25 cellular contexts compared by ENCODE assay signal in the genomic region with DNA sequence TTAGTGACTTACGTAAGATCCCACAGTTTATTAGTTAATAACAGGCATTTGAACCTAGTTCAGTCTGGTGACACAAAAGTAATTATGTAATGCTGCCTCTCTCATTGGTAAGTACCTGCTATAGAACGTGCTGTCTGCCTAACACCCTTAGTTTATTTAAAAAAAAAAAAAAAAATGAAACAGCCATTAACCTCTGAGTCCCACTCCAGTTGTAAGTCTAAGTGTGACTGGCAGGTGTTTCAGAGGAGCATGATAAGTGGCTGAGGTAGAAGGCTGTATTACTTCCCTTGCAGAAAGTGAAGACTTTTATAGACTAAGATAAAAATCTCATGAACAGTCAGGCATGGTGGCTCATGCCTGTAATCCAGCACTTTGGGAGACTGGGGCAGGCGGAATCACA.
"Had no signal": no experiment of that assay in that cellular context is flagged by ENCODE, and none has a peak within 500 bp of the region (broad histone marks: within the 10 kb centered on the region; RNA-seq: fewer than 3 reads in every experiment).

No MANE protein-coding gene starts in this region.

- H3K4me3 Mint-ChIP-seq: activated CD4-positive, alpha-beta T cell treated with anti-CD3 and anti-CD28 coated beads, Interleukin-2, amount 10 ng/mL, durations not matched to agents 7 days and 5 days; activated CD8-positive, alpha-beta T cell treated with anti-CD3 and anti-CD28 coated beads, Interleukin-2, amount 10 ng/mL, durations not matched to agents 7 days and 5 days; activated naive CD8-positive, alpha-beta T cell; activated T-cell treated with anti-CD3 and anti-CD28 coated beads, Interleukin-2, amount 50 U/mL, for 24 hours; activated T-helper 17 cell treated with anti-CD3 and anti-CD28 coated beads, Interleukin-2, amount 50 U/mL, for 72 hours; memory B cell; nephron; T-helper 2 cell treated with Interferon-gamma antibody and Interleukin-4, amounts not matched to agents 5 μg/mL and 100 μg/mL, for 36 hours had no signal

- H3K27ac ChIP-seq: adrenal gland, ascending aorta, brain microvascular endothelial cell, left ventricle myocardium inferior, pancreas, psoas muscle, right atrium auricular region, spleen, thyroid gland, VCaP had no signal

- DNase-seq: activated CD4-positive, alpha-beta T cell treated with anti-CD3 and anti-CD28 coated beads, Interleukin-2, amount 10 ng/mL, durations not matched to agents 7 days and 5 days; activated CD4-positive, CD25-positive, alpha-beta regulatory T cell treated with anti-CD3 and anti-CD28 coated beads, Interleukin-2, amount 50 U/mL, for 72 hours; activated CD8-positive, alpha-beta T cell treated with anti-CD3 and anti-CD28 coated beads, Interleukin-2, amount 10 ng/mL, durations not matched to agents 7 days and 5 days; activated naive CD4-positive, alpha-beta T cell; activated T-cell treated with anti-CD3 and anti-CD28 coated beads, Interleukin-2, amount 50 U/mL, for 24 hours; adrenal gland; brain microvascular endothelial cell; dermis blood vessel endothelial cell; effector CD8-positive, alpha-beta T cell; foreskin melanocyte; left ventricle myocardium inferior; pancreas; psoas muscle; spleen; stimulated activated CD4-positive, alpha-beta T cell treated with anti-CD3 and anti-CD28 coated beads, Interleukin-4, amount 100 ng/mL, for 1 hour; stimulated activated naive CD4-positive, alpha-beta T cell; thyroid gland had no signal

- H3K9me3 Mint-ChIP-seq: activated CD4-positive, alpha-beta T cell treated with anti-CD3 and anti-CD28 coated beads, Interleukin-2, amount 10 ng/mL, durations not matched to agents 7 days and 5 days; activated T-cell treated with anti-CD3 and anti-CD28 coated beads, Interleukin-2, amount 50 U/mL, for 24 hours; activated T-helper 17 cell treated with anti-CD3 and anti-CD28 coated beads, Interleukin-2, amount 50 U/mL, for 72 hours; nephron; T-helper 2 cell treated with Interferon-gamma antibody and Interleukin-4, amounts not matched to agents 5 μg/mL and 100 μg/mL, for 36 hours had no signal

- H3K27me3 ChIP-seq: adrenal gland, ascending aorta, brain microvascular endothelial cell, pancreas, right atrium auricular region, spleen, thyroid gland had no signal

- H3K4me3 ChIP-seq: adrenal gland, ascending aorta, left ventricle myocardium inferior, pancreas, psoas muscle, right atrium auricular region, spleen, thyroid gland had no signal

- H3K4me1 ChIP-seq: adrenal gland, ascending aorta, thyroid gland had no signal

- ATAC-seq: activated CD8-positive, alpha-beta T cell treated with anti-CD3 and anti-CD28 coated beads, Interleukin-2, amount 10 ng/mL, durations not matched to agents 7 days and 5 days; activated T-helper 17 cell treated with anti-CD3 and anti-CD28 coated beads, Interleukin-2, amount 50 U/mL, for 72 hours; pancreas; psoas muscle had no signal

- H3K9me3 ChIP-seq: adrenal gland, ascending aorta, left ventricle myocardium inferior, pancreas, psoas muscle, right atrium auricular region, spleen, thyroid gland had no signal

- H3K4me1 Mint-ChIP-seq: activated T-helper 17 cell treated with anti-CD3 and anti-CD28 coated beads, Interleukin-2, amount 50 U/mL, for 72 hours had no signal

- H3K36me3 ChIP-seq: adrenal gland, brain microvascular endothelial cell, right atrium auricular region had no signal

- H3K27ac Mint-ChIP-seq: activated CD4-positive, alpha-beta T cell treated with anti-CD3 and anti-CD28 coated beads, Interleukin-2, amount 10 ng/mL, durations not matched to agents 7 days and 5 days; activated CD8-positive, alpha-beta T cell treated with anti-CD3 and anti-CD28 coated beads, Interleukin-2, amount 10 ng/mL, durations not matched to agents 7 days and 5 days; activated naive CD8-positive, alpha-beta T cell; activated T-cell treated with anti-CD3 and anti-CD28 coated beads, Interleukin-2, amount 50 U/mL, for 24 hours; activated T-helper 17 cell treated with anti-CD3 and anti-CD28 coated beads, Interleukin-2, amount 50 U/mL, for 72 hours; nephron; T-helper 2 cell treated with Interferon-gamma antibody and Interleukin-4, amounts not matched to agents 5 μg/mL and 100 μg/mL, for 36 hours had no signal

- H3K27me3 Mint-ChIP-seq: activated CD4-positive, alpha-beta T cell treated with anti-CD3 and anti-CD28 coated beads, Interleukin-2, amount 10 ng/mL, durations not matched to agents 7 days and 5 days; activated naive CD8-positive, alpha-beta T cell; activated T-cell treated with anti-CD3 and anti-CD28 coated beads, Interleukin-2, amount 50 U/mL, for 24 hours; activated T-helper 17 cell treated with anti-CD3 and anti-CD28 coated beads, Interleukin-2, amount 50 U/mL, for 72 hours; memory B cell had no signal
